Comparison of ENCODE assay signal across 10 cellular contexts in genomic region chr3:188390347-188390718, GRCh38.
DNase-seq lines count a peak whose midpoint lies in the region; ATAC-seq and TF ChIP-seq lines count a peak whose summit lies in the region.
"Had no signal": no experiment of that assay in that cellular context is flagged by ENCODE, and none has a peak within 500 bp of the region (broad histone marks: within the 10 kb centered on the region; RNA-seq: fewer than 3 reads in every experiment).

No MANE protein-coding gene starts in this region.

- H3K4me1 Mint-ChIP-seq in MCF 10A (ENCODE audit: insufficient read depth, unreplicated experiment) = peaks cover 31% of the 10 kb centered on the region

- TF ChIP-seq CTCF in MCF 10A (IDR thresholded peaks at IDR 0.05; ENCODE audit: unreplicated experiment) = no peak
- no peak for TF ChIP-seq CTCF in sigmoid colon (IDR thresholded peaks at IDR 0.05)
- TF ChIP-seq CTCF in foreskin fibroblast (IDR thresholded peaks at IDR 0.05; ENCODE audit: low read depth, low read length) = no peak

- 50 to 72% methylated on average over 4 of the region's 4 CpGs for WGBS in sigmoid colon, 2 donors

- DNase-seq in MCF 10A (ENCODE audit: unreplicated experiment) (no peak), sigmoid colon (no peak), islet precursor cell (no peak), foreskin fibroblast (no peak), hepatic stellate cell (ENCODE audit: low spot score) (no peak), NCI-H446 (lab: John Stamatoyannopoulos, UW) (no peak)

- H3K36me3 ChIP-seq in sigmoid colon = no peaks in the 10 kb centered on the region

- intact Hi-C loops in MCF 10A (cut with micrococcal nuclease) (no loop called here), sigmoid colon (cut with DNase I) (loop anchor here (10.0 kb wide), 1 partner anchor 374 kb away; no protein-coding TSS in a partner anchor)

- no peak overlapping the region for H3K4me3 ChIP-seq in sigmoid colon
- H3K4me3 ChIP-seq in foreskin fibroblast (ENCODE audit: low read depth in 1 of 2, low read length in 2 of 2) = no peak overlapping the region

- no peaks in the 10 kb centered on the region for H3K36me3 Mint-ChIP-seq in MCF 10A (ENCODE audit: insufficient read depth, unreplicated experiment)

- H3K4me3 Mint-ChIP-seq in MCF 10A (ENCODE audit: unreplicated experiment) = no peak overlapping the region

- no peaks in the 10 kb centered on the region for H3K9me3 Mint-ChIP-seq in MCF 10A (ENCODE audit: unreplicated experiment)

- no peak for TF ChIP-seq POLR2A in sigmoid colon (IDR thresholded peaks at IDR 0.05)

- POLR2A ChIA-PET in MCF 10A (lab: Yijun Ruan, JAX) = interaction anchor here (0.7 to 1.6 kb wide), 6 partner anchors 11 to 654 kb away, joined by 3 to 4 read pairs (median 3); no protein-coding TSS in a partner anchor

- H3K9me3 ChIP-seq in sigmoid colon = no peaks in the 10 kb centered on the region

- no TSS peak for BruUV-seq in MCF 10A (replicated peaks; lab: Mats Ljungman, UMichigan)

- H3K27me3 Mint-ChIP-seq in MCF 10A (ENCODE audit: insufficient read depth, unreplicated experiment) = no peaks in the 10 kb centered on the region

- ATAC-seq in GM19023 (IDR thresholded peaks at IDR 0.05; ENCODE audit: unreplicated experiment) = peak; percentile 33
- ATAC-seq in HG02870 (IDR thresholded peaks at IDR 0.05; ENCODE audit: unreplicated experiment) = peak; percentile 5

- peak overlapping the region; percentile 47 to 73 (median 68) for H3K27ac ChIP-seq in sigmoid colon
- H3K27ac ChIP-seq: KMS-11, VCaP had no signal

- no peak for TF ChIP-seq EP300 in sigmoid colon (IDR thresholded peaks at IDR 0.05)

- H3K27ac Mint-ChIP-seq in MCF 10A (ENCODE audit: low read depth, unreplicated experiment) = peak overlapping the region; percentile 89

- CTCF ChIA-PET in MCF 10A (lab: Yijun Ruan, JAX) = no interaction called here

- H3K27me3 ChIP-seq in sigmoid colon = no peaks in the 10 kb centered on the region

- H3K4me1 ChIP-seq in sigmoid colon = peaks cover 0 to 89% (median 80%) of the 10 kb centered on the region in 4 donors
